1 cellular context compared by ENCODE assay signal in the genomic region with DNA sequence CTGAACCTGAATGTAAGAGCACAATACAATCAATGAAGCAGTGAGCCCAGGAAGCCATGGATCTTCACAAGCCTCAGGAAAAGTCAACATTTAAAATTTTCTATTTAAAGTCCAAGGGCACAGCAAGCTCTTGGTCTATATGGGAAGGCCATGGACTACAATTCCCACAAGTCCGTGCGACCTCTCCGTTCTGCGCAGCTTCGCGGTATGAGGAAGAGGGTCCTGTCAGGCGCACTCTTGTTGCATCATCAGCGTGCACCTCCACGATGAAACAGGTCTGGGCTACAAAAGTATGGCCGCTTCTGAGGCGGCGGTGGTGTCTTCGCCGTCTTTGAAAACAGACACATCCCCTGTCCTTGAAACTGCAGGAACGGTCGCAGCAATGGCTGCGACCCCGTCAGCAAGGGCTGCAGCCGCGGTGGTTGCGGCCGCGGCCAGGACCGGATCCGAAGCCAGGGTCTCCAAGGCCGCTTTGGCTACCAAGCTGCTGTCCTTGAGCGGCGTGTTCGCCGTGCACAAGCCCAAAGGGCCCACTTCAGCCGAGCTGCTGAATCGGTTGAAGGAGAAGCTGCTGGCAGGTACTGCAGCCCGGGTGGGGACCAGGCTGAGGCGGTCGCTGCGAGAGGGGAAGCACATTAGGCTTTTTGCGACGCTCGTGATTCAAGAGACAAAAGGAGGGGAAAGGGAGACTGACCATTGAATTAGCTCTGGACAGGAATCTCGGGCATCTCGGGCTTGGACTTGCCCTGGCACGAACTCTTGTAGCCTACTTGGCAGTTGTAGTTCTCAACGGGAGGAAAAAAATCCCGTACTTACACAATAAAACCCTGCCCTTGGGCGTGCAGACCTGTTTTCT.
A peak's percentile ranks its signal among the peaks of the same experiment; 100 is the strongest.
TF ChIP-seq lines count a peak whose summit lies in the region.

Gene TRUB1, plus strand, starts transcription at position 234 of the 856 bp plus-strand sequence. Its CDS starts 59 bp downstream, at position 293.

TF ChIP-seq in neural cell, 6 proteins besides CTCF, POLR2A, EP300 and RAD21 (continued from another document):
- peak; percentile 98 for TF ChIP-seq REST (IDR thresholded peaks at IDR 0.05; ENCODE audit: borderline replicate concordance)
- peak; percentile 98 for TF ChIP-seq TAF1 (IDR thresholded peaks at IDR 0.05; ENCODE audit: low read depth)
- peak; percentile 93 for TF ChIP-seq MXI1 (conservative IDR thresholded peaks at IDR 0.05; ENCODE audit: poor library complexity, severe bottlenecking)
- TF ChIP-seq EZH2 (IDR thresholded peaks at IDR 0.05; ENCODE audit: borderline replicate concordance, insufficient read depth, low read length, poor library complexity, severe bottlenecking) = no peak
- peak; percentile 68 for TF ChIP-seq SMC3 (conservative IDR thresholded peaks at IDR 0.05; ENCODE audit: poor library complexity)
